16 cellular contexts compared by ENCODE assay signal in the genomic region with DNA sequence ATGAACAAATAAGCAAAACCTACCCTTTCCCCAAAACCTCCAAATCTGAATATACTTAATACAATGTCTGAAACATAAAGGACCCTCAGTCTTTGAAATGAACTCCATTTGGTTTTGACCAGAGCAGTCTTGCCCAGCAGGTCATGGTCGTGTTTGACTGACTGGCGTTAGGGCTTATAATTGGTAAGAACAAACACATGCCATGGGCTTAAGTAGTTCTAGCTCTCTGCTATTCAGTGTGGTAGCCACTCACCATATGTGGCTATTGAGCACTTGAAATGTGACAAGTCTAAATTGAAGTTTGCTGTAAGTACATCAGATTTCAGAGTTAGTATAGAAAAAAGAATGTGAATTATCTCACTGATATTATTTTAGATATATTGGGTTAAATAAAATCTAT. TPM values are rescaled to one million over a fixed set of nuclear protein-coding genes. Genes with fewer than 3 reads are reported as not detected.
DNase-seq lines count a peak whose midpoint lies in the region; FAIRE-seq and TF ChIP-seq lines count a peak whose summit lies in the region.
"Had no signal": no experiment of that assay in that cellular context is flagged by ENCODE, and none has a peak within 500 bp of the region (broad histone marks: within the 10 kb centered on the region; RNA-seq: fewer than 3 reads in every experiment).

No MANE protein-coding gene starts in this region.

- H2AFZ ChIP-seq in H9 (ENCODE audit: low read length) (no peak overlapping the region), H1 (ENCODE audit: low read length) (no peak overlapping the region), neural progenitor cell (replicated peaks) (no peak overlapping the region)

- H3K9me3 Mint-ChIP-seq in H9 (peaks cover 0 to 7% of the 10 kb centered on the region in 2 experiments; a peak in 2 of 5 replicates), neural progenitor cell (no peaks in the 10 kb centered on the region)
- H3K9me3 Mint-ChIP-seq in activated T-cell treated with anti-CD3 and anti-CD28 coated beads, Interleukin-2, amount 50 U/mL, for 24 hours = no peaks in the 10 kb centered on the region
- H3K9me3 Mint-ChIP-seq: IgD-negative memory B cell had no signal

- FAIRE-seq in H1 (lab: Jason Lieb, UNC) = peak; percentile 66

- H3K18ac ChIP-seq in H9 (ENCODE audit: insufficient read length, low read depth, low read length) (no peak overlapping the region), H1 (ENCODE audit: extremely low read depth, low read length) (no peak overlapping the region)

- DNase-seq in H9 (no peak), H1 (ENCODE audit: low read depth in 1 of 2, low spot score in 2 of 2) (no peak), neural progenitor cell (ENCODE audit: low spot score) (no peak), esophagus squamous epithelium (lab: John Stamatoyannopoulos, UW) (no peak), islet precursor cell (no peak)
- no peak for DNase-seq in activated T-cell treated with anti-CD3 and anti-CD28 coated beads, Interleukin-2, amount 50 U/mL, for 24 hours
- DNase-seq: Caco-2, DMS153, EL, NCI-H1105 treated with DMSO at 0.1 percent for 48 hours, NCI-H1694 treated with DMSO at 0.1 percent for 48 hours, NCI-H446, SHP77, SK-N-SH had no signal

- no CpG with 5 or more reads among the region's 2 CpGs for WGBS in H9 (ENCODE audit: extremely low coverage, insufficient read length, low lambda C conversion rate)
- WGBS in H1 (ENCODE audit: extremely low coverage in 1 of 2, insufficient coverage in 1 of 2, insufficient read length in 1 of 2, insufficient replicate concordance in 2 of 2, low coverage in 1 of 2, low lambda C conversion rate in 2 of 2, missing lambda C conversion rate in 1 of 2), 2 experiments = 7% methylated on average over 2 of the region's 2 CpGs; no CpG with 5 or more reads in 1 of the 2 experiments
- 71 to 94% methylated on average over 2 of the region's 2 CpGs for WGBS in esophagus squamous epithelium, 2 donors

- peaks cover 22 to 30% (median 25%) of the 10 kb centered on the region in 3 experiments for H3K36me3 Mint-ChIP-seq in H9 (ENCODE audit: insufficient read depth in 1 of 3, low read depth in 3 of 3)
- H3K36me3 Mint-ChIP-seq in neural progenitor cell = peaks cover 29% of the 10 kb centered on the region
- H3K36me3 Mint-ChIP-seq in activated T-cell treated with anti-CD3 and anti-CD28 coated beads, Interleukin-2, amount 50 U/mL, for 24 hours (ENCODE audit: low read depth) = no peaks in the 10 kb centered on the region

- TF ChIP-seq CTCF in H9 (conservative IDR thresholded peaks at IDR 0.05) (no peak), H1 (IDR thresholded peaks at IDR 0.05; ENCODE audit: control extremely low read depth in 1 of 3, insufficient read depth in 1 of 3, low read depth in 1 of 3, low read length in 3 of 3) (no peak), neural progenitor cell (IDR thresholded peaks at IDR 0.05) (no peak), esophagus squamous epithelium (IDR thresholded peaks at IDR 0.05) (no peak)

- no peaks in the 10 kb centered on the region for H3K27me3 Mint-ChIP-seq in H9 (ENCODE audit: low read depth)
- peaks cover 2% of the 10 kb centered on the region for H3K27me3 Mint-ChIP-seq in neural progenitor cell (ENCODE audit: insufficient read depth, low read depth)
- H3K27me3 Mint-ChIP-seq in activated T-cell treated with anti-CD3 and anti-CD28 coated beads, Interleukin-2, amount 50 U/mL, for 24 hours = peaks cover 4% of the 10 kb centered on the region
- H3K27me3 Mint-ChIP-seq: IgD-negative memory B cell had no signal

- no peak overlapping the region for H3T11ph ChIP-seq in H9 (ENCODE audit: low read length)

- H3K4me2 ChIP-seq in H9 (ENCODE audit: insufficient read depth, insufficient read length, low read length) (no peak overlapping the region), H1 (ENCODE audit: insufficient read depth in 1 of 2, low read depth in 2 of 2, low read length in 2 of 2) (peak overlapping the region; percentile 15 to 47; a peak in 3 of 4 replicates), neural progenitor cell (no peak overlapping the region)
- H3K4me2 ChIP-seq: SK-N-SH had no signal

- H3K4ac ChIP-seq in H9 (ENCODE audit: low read depth, low read length) (no peak overlapping the region), H1 (replicated peaks; ENCODE audit: insufficient read length, low read depth, low read length) (no peak overlapping the region)

- no peak overlapping the region for H3K23ac ChIP-seq in H9 (ENCODE audit: insufficient read length, low read depth, low read length)
- H3K23ac ChIP-seq in H1 (ENCODE audit: insufficient read length) = no peak overlapping the region

- TF ChIP-seq EP300 in H1 (IDR thresholded peaks at IDR 0.05; ENCODE audit: borderline replicate concordance in 1 of 2, low read depth in 2 of 2, low read length in 2 of 2) = no peak

- H3K4me3 ChIP-seq in HUES48 (ENCODE audit: low read depth, low read length) = no peak overlapping the region; the same call in 1 of the 2 replicates
- peak overlapping the region in 1 of 4 experiments; percentile 48; a peak in 1 of 8 replicates for H3K4me3 ChIP-seq in H1 (ENCODE audit: extremely low read depth in 1 of 4, insufficient read depth in 2 of 4, low read depth in 3 of 4, low read length in 4 of 4)
- no peak overlapping the region for H3K4me3 ChIP-seq in neural progenitor cell
- H3K4me3 ChIP-seq in esophagus squamous epithelium = no peak overlapping the region

- TF ChIP-seq RAD21 in H1 (IDR thresholded peaks at IDR 0.05 in 1 of 2, conservative IDR thresholded peaks at IDR 0.05 in 1 of 2; ENCODE audit: low read depth in 2 of 2, low read length in 2 of 2) = no peak

- no peak overlapping the region for H4K91ac ChIP-seq in H9 (ENCODE audit: insufficient read length, low read depth, low read length)
- peak overlapping the region; percentile 11 for H4K91ac ChIP-seq in H1 (replicated peaks; ENCODE audit: insufficient read length, low read length)

- no peaks in the 10 kb centered on the region for H3F3A ChIP-seq in neural progenitor cell (ENCODE audit: low read depth)

- H3K27ac Mint-ChIP-seq in H9 (peak overlapping the region; percentile 81 to 99 (median 82); a peak in 6 of 7 replicates), neural progenitor cell (peak overlapping the region; percentile 10)
- no peak overlapping the region for H3K27ac Mint-ChIP-seq in activated T-cell treated with anti-CD3 and anti-CD28 coated beads, Interleukin-2, amount 50 U/mL, for 24 hours
- H3K27ac Mint-ChIP-seq: IgD-negative memory B cell had no signal

- H2BK15ac ChIP-seq in H9 (ENCODE audit: low read depth, low read length) (no peak overlapping the region), H1 (ENCODE audit: low read length) (no peak overlapping the region)

- H3K4me1 Mint-ChIP-seq in H9 = peaks cover 75 to 83% of the 10 kb centered on the region in 2 experiments
- H3K4me1 Mint-ChIP-seq in neural progenitor cell = peaks cover 31% of the 10 kb centered on the region
- peaks cover 2% of the 10 kb centered on the region for H3K4me1 Mint-ChIP-seq in activated T-cell treated with anti-CD3 and anti-CD28 coated beads, Interleukin-2, amount 50 U/mL, for 24 hours (ENCODE audit: low read depth)

- peaks cover 14% of the 10 kb centered on the region for H3K36me3 ChIP-seq in HUES48 (ENCODE audit: control insufficient read depth, insufficient read depth, low read length)
- peaks cover 0 to 14% (median 7%) of the 10 kb centered on the region in 4 experiments; a peak in 3 of 8 replicates for H3K36me3 ChIP-seq in H1 (ENCODE audit: control insufficient read depth in 2 of 4, insufficient read depth in 4 of 4, low read length in 3 of 4)
- H3K36me3 ChIP-seq in neural progenitor cell = peaks cover 3% of the 10 kb centered on the region
- H3K36me3 ChIP-seq in esophagus squamous epithelium = peaks cover 0 to 44% (median 8%) of the 10 kb centered on the region in 3 donors

- H2AK5ac ChIP-seq in H9 (ENCODE audit: insufficient read length, low read length) = no peak overlapping the region
- 0 out of 2 replicates have a peak overlapping the region, but pooled peaks have one; percentile 66 for H2AK5ac ChIP-seq in H1 (ENCODE audit: low read depth, low read length)

- H3K27ac ChIP-seq in H9 (ENCODE audit: insufficient read length, low read depth, low read length) (no peak overlapping the region), HUES48 (ENCODE audit: low read depth, low read length) (peak overlapping the region; percentile 91), H1 (ENCODE audit: low read depth, low read length) (no peak overlapping the region), neural progenitor cell (no peak overlapping the region), esophagus squamous epithelium (no peak overlapping the region)

- CTCF ChIA-PET in H1 (lab: Charles Lee; ENCODE audit: partially characterized antibody) = interaction anchor here (1.0 to 4.0 kb wide), 4 partner anchors 8 to 48 kb away, joined by 3 to 25 read pairs (median 4); no protein-coding TSS in a partner anchor

- H3K79me1 ChIP-seq in H9 (ENCODE audit: insufficient read depth, low read depth, low read length, poor library complexity, severe bottlenecking) (peaks cover 3% of the 10 kb centered on the region), H1 (ENCODE audit: low read depth, low read length) (peaks cover 7% of the 10 kb centered on the region; the same call in 1 of the 2 replicates)

- TF ChIP-seq POLR2A in H1 (IDR thresholded peaks at IDR 0.05; ENCODE audit: control extremely low read depth in 1 of 2, low read depth in 2 of 2, low read length in 2 of 2) (no peak), esophagus squamous epithelium (IDR thresholded peaks at IDR 0.05) (no peak)

- no peak overlapping the region for H2BK12ac ChIP-seq in H9 (ENCODE audit: insufficient read length, low read depth, low read length)
- H2BK12ac ChIP-seq in H1 (ENCODE audit: low read depth, low read length) = peak overlapping the region; percentile 55; the same call in 1 of the 2 replicates

- intact Hi-C loops in esophagus squamous epithelium (cut with DNase I) = no loop called here

- H2BK5ac ChIP-seq in H9 (ENCODE audit: insufficient read length, low read length) (no peak overlapping the region), H1 (ENCODE audit: low read depth, low read length) (peak overlapping the region; percentile 76; the same call in 1 of the 2 replicates)

- H4K8ac ChIP-seq in H9 (replicated peaks; ENCODE audit: insufficient read length, low read depth, low read length) (no peak overlapping the region), H1 (ENCODE audit: extremely low read depth, insufficient read depth, low read length) (no peak overlapping the region)

- H4K20me1 ChIP-seq in H9 (ENCODE audit: control insufficient read depth, insufficient read depth, insufficient read length) (no peaks in the 10 kb centered on the region), H1 (replicated peaks in 1 of 2; ENCODE audit: control insufficient read depth in 1 of 2, insufficient read depth in 2 of 2, low read length in 2 of 2) (no peaks in the 10 kb centered on the region), neural progenitor cell (ENCODE audit: low read depth) (peaks cover 43% of the 10 kb centered on the region)

- H3K23me2 ChIP-seq in H9 (ENCODE audit: insufficient read length, low read depth, low read length, poor library complexity, severe bottlenecking) (no peaks in the 10 kb centered on the region), H1 (ENCODE audit: low read depth, low read length) (no peaks in the 10 kb centered on the region; the same call in 1 of the 2 replicates)

- H2BK120ac ChIP-seq in H9 (ENCODE audit: low read depth, low read length, poor library complexity, severe bottlenecking) (no peak overlapping the region), H1 (replicated peaks; ENCODE audit: low read depth, low read length) (no peak overlapping the region)

- H4K5ac ChIP-seq in H9 (ENCODE audit: insufficient read length, low read depth, low read length) = no peak overlapping the region
- H4K5ac ChIP-seq in H1 (ENCODE audit: insufficient read length, low read depth, low read length) = peak overlapping the region; percentile 67

- H3K56ac ChIP-seq in H9 (ENCODE audit: insufficient read length, low read depth, low read length) (no peak overlapping the region), H1 (replicated peaks; ENCODE audit: insufficient read length, low read depth, low read length) (no peak overlapping the region)

- POLR2A ChIA-PET in H1 (lab: Charles Lee; ENCODE audit: partially characterized antibody) = interaction anchor here (1.6 kb wide), 1 partner anchor 443 kb away, joined by 4 read pairs; no protein-coding TSS in a partner anchor

- H3K27me3 ChIP-seq in H9 (ENCODE audit: insufficient read depth, low read length) (no peaks in the 10 kb centered on the region), HUES48 (ENCODE audit: control insufficient read depth, insufficient read depth, low read length) (no peaks in the 10 kb centered on the region), H1 (replicated peaks in 1 of 4; ENCODE audit: control insufficient read depth in 3 of 4, extremely low read depth in 1 of 4, insufficient read depth in 3 of 4, low read length in 3 of 4) (no peaks in the 10 kb centered on the region), neural progenitor cell (no peaks in the 10 kb centered on the region), esophagus squamous epithelium (no peaks in the 10 kb centered on the region)

- H3K4me1 ChIP-seq in H9 (ENCODE audit: insufficient read depth, low read length) (peaks cover 8% of the 10 kb centered on the region; the same call in 1 of the 2 replicates), HUES48 (ENCODE audit: control insufficient read depth, insufficient read depth, low read length) (peaks cover 65% of the 10 kb centered on the region), H1 (replicated peaks in 1 of 4; ENCODE audit: control insufficient read depth in 3 of 4, insufficient read depth in 4 of 4, low read length in 3 of 4) (peaks cover 0 to 31% (median 16%) of the 10 kb centered on the region in 4 experiments; a peak in 6 of 7 replicates), neural progenitor cell (peaks cover 8% of the 10 kb centered on the region), esophagus squamous epithelium (peaks cover 0 to 22% (median 0%) of the 10 kb centered on the region in 3 donors)
- H3K4me1 ChIP-seq: Caco-2 had no signal

- H3K14ac ChIP-seq in H9 (ENCODE audit: insufficient read depth, low read length) (no peak overlapping the region), H1 (ENCODE audit: insufficient read length) (no peak overlapping the region)

- H3K79me2 ChIP-seq in H9 (ENCODE audit: insufficient read depth, low read length) (peaks cover 3% of the 10 kb centered on the region; the same call in 1 of the 2 replicates), H1 (ENCODE audit: control insufficient read depth in 1 of 2, insufficient read depth in 2 of 2, low read length in 2 of 2) (peaks cover 0 to 53% of the 10 kb centered on the region in 2 experiments; a peak in 2 of 4 replicates), neural progenitor cell (ENCODE audit: low read depth) (peaks cover 70% of the 10 kb centered on the region)

- peak overlapping the region; percentile 19 to 47; a peak in 3 of 5 replicates for H3K4me3 Mint-ChIP-seq in H9
- no peak overlapping the region for H3K4me3 Mint-ChIP-seq in neural progenitor cell
- H3K4me3 Mint-ChIP-seq in activated T-cell treated with anti-CD3 and anti-CD28 coated beads, Interleukin-2, amount 50 U/mL, for 24 hours = no peak overlapping the region
- H3K4me3 Mint-ChIP-seq: IgD-negative memory B cell had no signal

- no peak overlapping the region for H3K9ac ChIP-seq in H9 (ENCODE audit: extremely low read depth, insufficient read length, low read length)
- H3K9ac ChIP-seq in HUES48 (ENCODE audit: low read depth, low read length) = no peak overlapping the region
- no peak overlapping the region for H3K9ac ChIP-seq in H1 (replicated peaks in 1 of 4; ENCODE audit: extremely low read depth in 1 of 4, low read depth in 3 of 4, low read length in 3 of 4)
- H3K9ac ChIP-seq in neural progenitor cell = no peak overlapping the region
- H3K9ac ChIP-seq: SK-N-SH had no signal

- H2BK20ac ChIP-seq in H9 (ENCODE audit: low read depth, low read length, poor library complexity, severe bottlenecking) (no peak overlapping the region), H1 (ENCODE audit: low read length) (no peak overlapping the region; the same call in 1 of the 2 replicates)

- H3K9me3 ChIP-seq in H9 (ENCODE audit: control insufficient read depth, low read depth, low read length) (no peaks in the 10 kb centered on the region), HUES48 (ENCODE audit: control insufficient read depth, insufficient read depth, low read length) (no peaks in the 10 kb centered on the region), H1 (ENCODE audit: insufficient read depth in 2 of 2, low read depth in 1 of 2, low read length in 1 of 2) (no peaks in the 10 kb centered on the region), neural progenitor cell (ENCODE audit: low read depth) (no peaks in the 10 kb centered on the region), esophagus squamous epithelium (no peaks in the 10 kb centered on the region)
- H3K9me3 ChIP-seq: Caco-2, SK-N-SH had no signal

RNA-seq across cellular contexts. Expression of a gene that starts 42.0 kb away (rescaled TPM):
- total RNA-seq in H9 (2021) = not detected in 2 replicates
- not detected in 2 replicates for total RNA-seq in H1 (2021; fragmentation: NEBNext Ultra II Directional; extraction: Animal tissue kit (Norgen Biotek cat#: 25700))
- polyA plus RNA-seq in H1 (2011; rRNA removed) = not detected in 2 replicates
- polyA plus RNA-seq in H1 (2011; cell fraction: cytosol; rRNA removed) = not detected
- 0.07 TPM for polyA plus RNA-seq in H1 (2011; cell fraction: nucleus; rRNA removed)
- polyA plus RNA-seq in H1 (2012, experiment 1 of 2) = not detected in 4 replicates
- not detected for polyA plus RNA-seq in H1 (2012, experiment 2 of 2)
- polyA plus RNA-seq in H1 (2013, experiment 1 of 2) = not detected
- not detected for polyA plus RNA-seq in H1 (2013, experiment 2 of 2)
- not detected in 2 replicates for polyA minus RNA-seq in H1 (2011; rRNA and poly(A)+ RNA removed)
- not detected for polyA minus RNA-seq in H1 (2011; cell fraction: cytosol; rRNA and poly(A)+ RNA removed)
- not detected for polyA minus RNA-seq in H1 (2011; cell fraction: nucleus; rRNA and poly(A)+ RNA removed)
- not detected in 2 replicates for total RNA-seq in neural progenitor cell (ENCODE audit: low replicate concordance)
- total RNA-seq in esophagus squamous epithelium = 1 to 10 TPM in 1 of 4 donors, under 1 TPM in 2, not detected in 1; 0.04 to 3.1 (median 0.19) TPM
- total RNA-seq: Caco-2 had no signal
- polyA plus RNA-seq: IgD-negative memory B cell had no signal

Comparison
In these comparisons a context has a peak if more than half of its experiments do, and no peak if none do; other contexts are left out.
1. H3K4me2 ChIP-seq: peak in H1 (2 of 2); none in H9 (single experiment) and neural progenitor cell (single experiment).
2. H3K4me3 Mint-ChIP-seq: peak in H9 (2 of 2); none in neural progenitor cell (single experiment) and activated T-cell treated with anti-CD3 and anti-CD28 coated beads, Interleukin-2, amount 50 U/mL, for 24 hours (single experiment).